ENCODE assay signal across 1 cellular context in genomic region chr15:84699538-84700191, GRCh38.
TF ChIP-seq lines count a peak whose summit lies in the region.

No MANE protein-coding gene starts in this region.

TF ChIP-seq in GM23338, 12 proteins besides CTCF, POLR2A, EP300 and RAD21 (continued from another document):
- TF ChIP-seq REST (IDR thresholded peaks at IDR 0.05; ENCODE audit: unreplicated experiment), result no peak
- TF ChIP-seq ZNF114 (CRISPR knock-in tag; IDR thresholded peaks at IDR 0.05), result no peak
- no peak for TF ChIP-seq ZNF462 (CRISPR knock-in tag; IDR thresholded peaks at IDR 0.05)
- TF ChIP-seq EZH2 (IDR thresholded peaks at IDR 0.05; ENCODE audit: low read depth, unreplicated experiment), result no peak
- TF ChIP-seq STAT1 (IDR thresholded peaks at IDR 0.05; ENCODE audit: unreplicated experiment), result no peak
- no peak for TF ChIP-seq ZNF331 (CRISPR knock-in tag; IDR thresholded peaks at IDR 0.05; ENCODE audit: low read depth)
- no peak for TF ChIP-seq JUNB (IDR thresholded peaks at IDR 0.05; ENCODE audit: unreplicated experiment)
TF ChIP-seq in GM23338: peak in this region for 0.
